30 cellular contexts compared by ENCODE assay signal in the genomic region with DNA sequence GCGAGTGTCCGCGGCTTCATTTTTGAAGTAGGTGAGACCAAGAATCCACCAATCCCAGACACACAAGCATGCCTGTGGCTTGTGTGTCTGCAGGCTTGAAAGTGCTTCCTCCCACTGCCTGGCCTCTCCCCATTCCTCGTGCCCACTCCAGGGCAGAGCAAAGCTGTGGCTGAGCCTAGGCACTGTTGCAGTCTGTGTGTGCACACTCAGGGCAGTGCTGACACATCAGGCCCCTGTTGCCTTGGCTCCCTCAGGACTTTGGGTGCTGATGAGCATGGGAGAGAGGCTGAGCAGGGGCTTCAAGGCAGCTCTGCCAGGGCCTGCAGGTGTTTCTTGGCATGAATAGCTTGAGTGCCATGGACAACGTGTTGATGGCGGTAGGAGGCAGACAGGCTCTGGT.
"Had no signal": no experiment of that assay in that cellular context is flagged by ENCODE, and none has a peak within 500 bp of the region (broad histone marks: within the 10 kb centered on the region; RNA-seq: fewer than 3 reads in every experiment).

No MANE protein-coding gene starts in this region.

- H3K27ac ChIP-seq: body of pancreas, esophagus muscularis mucosa, foreskin keratinocyte, gastrocnemius medialis, heart left ventricle, VCaP had no signal

- H3K4me3 ChIP-seq: body of pancreas, esophagus muscularis mucosa, gastrocnemius medialis, heart left ventricle had no signal

- H3K4me3 Mint-ChIP-seq: activated CD8-positive, alpha-beta T cell treated with anti-CD3 and anti-CD28 coated beads for 36 hours; activated naive CD8-positive, alpha-beta T cell; activated T-cell treated with anti-CD3 and anti-CD28 coated beads, Interleukin-2, amount 50 U/mL, for 4 hours; activated T-helper 17 cell treated with anti-CD3 and anti-CD28 coated beads, Interleukin-2, amount 50 U/mL, for 72 hours; effector memory CD8-positive, alpha-beta T cell; T-helper 17 cell; WTC11 had no signal

- H3K36me3 Mint-ChIP-seq: activated naive CD8-positive, alpha-beta T cell had no signal

- H3K9me3 ChIP-seq: body of pancreas, esophagus muscularis mucosa, gastrocnemius medialis had no signal

- H3K36me3 ChIP-seq: esophagus muscularis mucosa, gastrocnemius medialis, heart left ventricle had no signal

- H3K27ac Mint-ChIP-seq: activated CD8-positive, alpha-beta T cell treated with anti-CD3 and anti-CD28 coated beads for 36 hours; activated naive CD8-positive, alpha-beta T cell; activated T-helper 17 cell treated with anti-CD3 and anti-CD28 coated beads, Interleukin-2, amount 50 U/mL, for 72 hours; effector memory CD8-positive, alpha-beta T cell; T-helper 17 cell; WTC11 had no signal

- H3K27me3 ChIP-seq: body of pancreas, esophagus muscularis mucosa, foreskin keratinocyte, gastrocnemius medialis, heart left ventricle had no signal

- H3K4me1 Mint-ChIP-seq: activated T-helper 17 cell treated with anti-CD3 and anti-CD28 coated beads, Interleukin-2, amount 50 U/mL, for 72 hours; T-helper 17 cell; WTC11 had no signal

- ATAC-seq: activated CD8-positive, alpha-beta T cell treated with anti-CD3 and anti-CD28 coated beads for 36 hours; activated T-cell treated with anti-CD3 and anti-CD28 coated beads, Interleukin-2, amount 50 U/mL, for 4 hours; activated T-helper 17 cell treated with anti-CD3 and anti-CD28 coated beads, Interleukin-2, amount 50 U/mL, for 72 hours; body of pancreas; effector memory CD8-positive, alpha-beta T cell; foreskin keratinocyte; gastrocnemius medialis; T-helper 17 cell; WTC11 had no signal

- H3K4me1 ChIP-seq: body of pancreas, esophagus muscularis mucosa, foreskin keratinocyte, gastrocnemius medialis, heart left ventricle had no signal

- H3K27me3 Mint-ChIP-seq: activated CD8-positive, alpha-beta T cell treated with anti-CD3 and anti-CD28 coated beads for 36 hours; activated naive CD8-positive, alpha-beta T cell; activated T-helper 17 cell treated with anti-CD3 and anti-CD28 coated beads, Interleukin-2, amount 50 U/mL, for 72 hours; effector memory CD8-positive, alpha-beta T cell; T-helper 17 cell had no signal

- DNase-seq: activated CD4-positive, alpha-beta T cell treated with anti-CD3 and anti-CD28 coated beads for 1 hour; activated CD4-positive, alpha-beta T cell treated with anti-CD3 and anti-CD28 coated beads for 4 hours; activated CD4-positive, alpha-beta T cell treated with anti-CD3 and anti-CD28 coated beads, Interleukin-2, amount 50 U/mL, for 1 hour; activated CD4-positive, alpha-beta T cell treated with anti-CD3 and anti-CD28 coated beads, Interleukin-2, amount 50 U/mL, for 48 hours; activated CD8-positive, alpha-beta memory T cell treated with anti-CD3 and anti-CD28 coated beads for 24 hours; activated CD8-positive, alpha-beta T cell treated with anti-CD3 and anti-CD28 coated beads for 36 hours; activated effector memory CD4-positive, alpha-beta T cell treated with Interleukin-2 at 50 U/mL for 16 hours; activated gamma-delta T cell treated with Interleukin-2 at 50 U/mL for 16 hours; activated naive CD4-positive, alpha-beta T cell treated with anti-CD3 and anti-CD28 coated beads, Interleukin-2, amount 50 U/mL, for 16 hours; activated naive CD4-positive, alpha-beta T cell treated with Interleukin-2 at 50 U/mL for 16 hours; activated T-cell treated with anti-CD3 and anti-CD28 coated beads, Interleukin-2, amount 50 U/mL, for 4 hours; aorta; body of pancreas; caudate nucleus; cortex of kidney; dermis blood vessel endothelial cell; effector CD4-positive, alpha-beta T cell; effector memory CD8-positive, alpha-beta T cell; erythroblast; foreskin keratinocyte; gastrocnemius medialis; glutamatergic neuron; heart left ventricle; T-helper 1 cell; T-helper 17 cell had no signal
